In genomic region chr1:199857103-199857502, GRCh38 we compare ENCODE assay signal across 10 cellular contexts.
DNase-seq lines count a peak whose midpoint lies in the region; ATAC-seq and TF ChIP-seq lines count a peak whose summit lies in the region.
"Had no signal": no experiment of that assay in that cellular context is flagged by ENCODE, and none has a peak within 500 bp of the region (broad histone marks: within the 10 kb centered on the region; RNA-seq: fewer than 3 reads in every experiment).

No MANE protein-coding gene starts in this region.

- dilution Hi-C loops in mammary epithelial cell (cut with HindIII; ENCODE audit: low sequenced_read_pairs), result no loop called here

- no peaks in the 10 kb centered on the region for H3K36me3 Mint-ChIP-seq in activated naive CD4-positive, alpha-beta T cell treated with anti-CD3 and anti-CD28 coated beads, Interleukin-2, amount 50 U/mL, for 72 hours

- in situ Hi-C loops in mammary epithelial cell (cut with MboI; ENCODE audit: low sequenced_read_pairs in 2 of 2), result no loop called here
- in situ Hi-C loops in transverse colon (cut with MboI; ENCODE audit: low pct_ligation_motif_present in 1 of 4, low pct_unique_long_range_greater_than_20kb in 1 of 4, low sequenced_read_pairs in 3 of 4), result no loop called here

- H3K4me1 ChIP-seq in mammary epithelial cell (ENCODE audit: insufficient read depth, low read length) (peaks cover 45% of the 10 kb centered on the region), right lobe of liver (no peaks in the 10 kb centered on the region), transverse colon (no peaks in the 10 kb centered on the region)

- TF ChIP-seq CTCF in mammary epithelial cell (conservative IDR thresholded peaks at IDR 0.05 in 1 of 2, IDR thresholded peaks at IDR 0.05 in 1 of 2; ENCODE audit: extremely low read depth in 1 of 2, insufficient read depth in 1 of 2, low read depth in 1 of 2, low read length in 2 of 2) (no peak), right lobe of liver (IDR thresholded peaks at IDR 0.05) (no peak), transverse colon (IDR thresholded peaks at IDR 0.05) (no peak)

- H3K4me3 ChIP-seq in mammary epithelial cell (replicated peaks in 1 of 3; ENCODE audit: insufficient read depth in 1 of 3, low read depth in 2 of 3, low read length in 3 of 3), result no peak overlapping the region
- no peak overlapping the region for H3K4me3 ChIP-seq in right lobe of liver
- no peak overlapping the region for H3K4me3 ChIP-seq in transverse colon

- H3K27me3 ChIP-seq in mammary epithelial cell (ENCODE audit: insufficient read depth, low read length), result no peaks in the 10 kb centered on the region
- H3K27me3 ChIP-seq in right lobe of liver, result no peaks in the 10 kb centered on the region
- no peaks in the 10 kb centered on the region for H3K27me3 ChIP-seq in transverse colon

- H4K20me1 ChIP-seq in mammary epithelial cell (ENCODE audit: insufficient read depth, low read length), result no peaks in the 10 kb centered on the region

- TF ChIP-seq EP300 in transverse colon (IDR thresholded peaks at IDR 0.05; ENCODE audit: low read depth), result no peak

- no peak overlapping the region for H3K9ac ChIP-seq in mammary epithelial cell (ENCODE audit: insufficient read depth, low read length)

- peak overlapping the region; percentile 79 for H3K27ac ChIP-seq in mammary epithelial cell (ENCODE audit: insufficient read depth, low read depth, low read length)
- H3K27ac ChIP-seq in right lobe of liver, result no peak overlapping the region
- H3K27ac ChIP-seq in transverse colon, result no peak overlapping the region

- BruUV-seq in mammary epithelial cell (replicated peaks; lab: Mats Ljungman, UMichigan), result no TSS peak

- 38% methylated on average over 4 of the region's 4 CpGs for WGBS in mammary epithelial cell (ENCODE audit: low coverage, missing lambda C conversion rate)
- WGBS in right lobe of liver (ENCODE audit: insufficient coverage, low coverage, low lambda C conversion rate, missing lambda C conversion rate), result 28% methylated on average over 4 of the region's 4 CpGs
- 46 to 54% methylated on average over 4 of the region's 4 CpGs for WGBS in transverse colon (ENCODE audit: low coverage in 1 of 2), 2 donors

- CTCF ChIA-PET in mammary epithelial cell (lab: Charles Lee; ENCODE audit: low non-redundant PET), result no interaction called here

- peaks cover 0 to 4% of the 10 kb centered on the region in 2 donors for H3K9me3 Mint-ChIP-seq in activated naive CD4-positive, alpha-beta T cell treated with anti-CD3 and anti-CD28 coated beads, Interleukin-2, amount 50 U/mL, for 72 hours
- H3K9me3 Mint-ChIP-seq: central memory CD8-positive, alpha-beta T cell had no signal

- no peak overlapping the region for H2AFZ ChIP-seq in mammary epithelial cell (ENCODE audit: low read depth, low read length)

- peak; percentile 43 to 77 (median 50) for ATAC-seq in right lobe of liver
- ATAC-seq in activated naive CD4-positive, alpha-beta T cell treated with anti-CD3 and anti-CD28 coated beads, Interleukin-2, amount 50 U/mL, for 72 hours, result no peak

- H3K9me3 ChIP-seq in mammary epithelial cell (replicated peaks; ENCODE audit: insufficient read depth, low read length) (no peaks in the 10 kb centered on the region), right lobe of liver (no peaks in the 10 kb centered on the region), transverse colon (no peaks in the 10 kb centered on the region)

- no peak for TF ChIP-seq POLR2A in right lobe of liver (IDR thresholded peaks at IDR 0.05)
- no peak for TF ChIP-seq POLR2A in transverse colon (IDR thresholded peaks at IDR 0.05)

- H3K27ac Mint-ChIP-seq in activated naive CD4-positive, alpha-beta T cell treated with anti-CD3 and anti-CD28 coated beads, Interleukin-2, amount 50 U/mL, for 72 hours, result no peak overlapping the region

- no peaks in the 10 kb centered on the region for H3K79me2 ChIP-seq in mammary epithelial cell (ENCODE audit: insufficient read depth, low read length)

- peak; percentile 51 for DNase-seq in EH (ENCODE audit: low read depth)
- DNase-seq in NCI-H226, result peak; percentile 83
- no peak for DNase-seq in mammary epithelial cell
- no peak for DNase-seq in right lobe of liver
- DNase-seq in putamen (ENCODE audit: low spot score), result no peak
- no peak for DNase-seq in stimulated activated CD4-positive, alpha-beta T cell treated with anti-CD3 and anti-CD28 coated beads, Interleukin-15, amount 100 ng/mL, for 24 hours
- DNase-seq in transverse colon, result no peak
- DNase-seq in activated naive CD4-positive, alpha-beta T cell treated with anti-CD3 and anti-CD28 coated beads, Interleukin-2, amount 50 U/mL, for 72 hours (ENCODE audit: low spot score in 2 of 2), result no peak
- DNase-seq: NCI-H1694 treated with DMSO at 0.1 percent for 48 hours had no signal

- peak overlapping the region; percentile 20 for H3K4me2 ChIP-seq in mammary epithelial cell (ENCODE audit: insufficient read depth, low read depth, low read length)

- H3K36me3 ChIP-seq in mammary epithelial cell (ENCODE audit: insufficient read depth, low read length) (no peaks in the 10 kb centered on the region), right lobe of liver (no peaks in the 10 kb centered on the region), transverse colon (no peaks in the 10 kb centered on the region)

- intact Hi-C loops in mammary epithelial cell (cut with micrococcal nuclease) (loop anchor here (10.0 kb wide), 1 partner anchor 172 kb away; no protein-coding TSS in a partner anchor), right lobe of liver (cut with DNase I) (no loop called here), transverse colon (cut with DNase I; ENCODE audit: low total_unique reads) (no loop called here)

Comparison
In these comparisons a context has a peak if more than half of its experiments do, and no peak if none do; other contexts are left out.
1. DNase-seq: peak in EH (single experiment) and NCI-H226 (single experiment); none in mammary epithelial cell (single experiment), right lobe of liver (0 of 3), putamen (single experiment), stimulated activated CD4-positive, alpha-beta T cell treated with anti-CD3 and anti-CD28 coated beads, Interleukin-15, amount 100 ng/mL, for 24 hours (single experiment), transverse colon (single experiment) and activated naive CD4-positive, alpha-beta T cell treated with anti-CD3 and anti-CD28 coated beads, Interleukin-2, amount 50 U/mL, for 72 hours (0 of 2).
2. ATAC-seq: peak in right lobe of liver (4 of 4); none in activated naive CD4-positive, alpha-beta T cell treated with anti-CD3 and anti-CD28 coated beads, Interleukin-2, amount 50 U/mL, for 72 hours (0 of 2).